In the genomic region with DNA sequence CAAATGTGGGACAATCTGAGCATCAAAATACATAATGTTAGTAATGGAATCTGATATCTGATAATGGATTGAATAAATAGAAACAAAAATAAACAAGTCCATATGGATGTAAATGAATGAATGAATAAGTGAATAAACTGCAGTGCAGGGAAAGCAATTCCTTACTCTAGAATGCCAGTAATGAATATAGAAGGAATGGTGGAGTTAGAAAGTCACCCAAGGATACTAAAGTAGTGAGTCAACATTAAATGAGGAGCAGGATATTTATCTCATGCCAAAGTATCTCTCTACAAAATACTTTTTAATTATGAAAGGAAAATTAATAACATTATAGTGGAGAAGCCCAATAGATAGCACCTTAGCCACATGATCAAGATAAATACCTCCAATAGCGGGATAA, we compare ENCODE assay signal across 20 cellular contexts.
A peak's percentile ranks its signal among the peaks of the same experiment; 100 is the strongest.
DNase-seq lines count a peak whose midpoint lies in the region; ATAC-seq and TF ChIP-seq lines count a peak whose summit lies in the region.
"Had no signal": no experiment of that assay in that cellular context is flagged by ENCODE, and none has a peak within 500 bp of the region (broad histone marks: within the 10 kb centered on the region; RNA-seq: fewer than 3 reads in every experiment).

No MANE protein-coding gene starts in this region.

- H3K23ac ChIP-seq in IMR-90 (ENCODE audit: low read depth, low read length) = no peak overlapping the region

- H2AK5ac ChIP-seq in IMR-90 (ENCODE audit: low read depth, low read length) = no peak overlapping the region

- H2BK15ac ChIP-seq in IMR-90 (ENCODE audit: low read depth, low read length) = no peak overlapping the region

- no peaks in the 10 kb centered on the region; the same call in 1 of the 2 replicates for H3K9me1 ChIP-seq in IMR-90 (ENCODE audit: insufficient read depth, low read length)

- H3K9me3 ChIP-seq in IMR-90 (ENCODE audit: control insufficient read depth, insufficient read depth, low read length) = no peaks in the 10 kb centered on the region
- no peaks in the 10 kb centered on the region for H3K9me3 ChIP-seq in osteoblast (ENCODE audit: low read depth, low read length)
- H3K9me3 ChIP-seq in upper lobe of left lung = no peaks in the 10 kb centered on the region
- H3K9me3 ChIP-seq: BE2C had no signal

- H3K9ac ChIP-seq in IMR-90 (ENCODE audit: low read depth, low read length) = no peak overlapping the region

- H3K27me3 Mint-ChIP-seq in osteocyte (ENCODE audit: unreplicated experiment) = no peaks in the 10 kb centered on the region
- no peaks in the 10 kb centered on the region for H3K27me3 Mint-ChIP-seq in activated T-helper 2 cell treated with anti-CD3 and anti-CD28 coated beads, Interferon-gamma antibody, Interleukin-2, Interleukin-4, amounts not matched to agents 10 μg/mL and 5 μg/mL and 100 μg/mL, durations not matched to agents 14 hours and 24 hours and 36 hours (ENCODE audit: low read depth)
- H3K27me3 Mint-ChIP-seq: CD4-positive, CD25-positive, alpha-beta regulatory T cell had no signal

- CTCF ChIA-PET in IMR-90 (lab: Yijun Ruan, JAX) = no interaction called here

- no peak overlapping the region for H3K4ac ChIP-seq in IMR-90 (ENCODE audit: low read depth, low read length)

- dilution Hi-C loops in IMR-90 (cut with HindIII; ENCODE audit: low sequenced_read_pairs, unreplicated experiment) = no loop called here

- ATAC-seq in IMR-90 (ENCODE audit: low read depth) (peak; percentile 67), upper lobe of left lung (ENCODE audit: low FRiP score in 2 of 2) (no peak)
- ATAC-seq: HepG2 had no signal

- H3K56ac ChIP-seq in IMR-90 (ENCODE audit: extremely low read depth, insufficient read depth, low read length) = no peak overlapping the region

- H2AFZ ChIP-seq in IMR-90 (replicated peaks; ENCODE audit: low read length, poor library complexity) (no peak overlapping the region), osteoblast (ENCODE audit: low read length) (no peak overlapping the region)

- intact Hi-C loops in IMR-90 (cut with micrococcal nuclease) = no loop called here
- intact Hi-C loops in activated T-helper 2 cell treated with anti-CD3 and anti-CD28 coated beads, Interferon-gamma antibody, Interleukin-2, Interleukin-4, amounts not matched to agents 10 μg/mL and 5 μg/mL and 100 μg/mL, durations not matched to agents 14 hours and 24 hours and 36 hours (cut with micrococcal nuclease) = no loop called here

- H3K36me3 ChIP-seq in IMR-90 (ENCODE audit: control insufficient read depth, insufficient read depth, low read length) (no peaks in the 10 kb centered on the region), osteoblast (ENCODE audit: insufficient read depth, low read length) (no peaks in the 10 kb centered on the region), upper lobe of left lung (no peaks in the 10 kb centered on the region)
- H3K36me3 ChIP-seq: BE2C had no signal

- no peak for TF ChIP-seq RAD21 in IMR-90 (IDR thresholded peaks at IDR 0.05; ENCODE audit: low read length)

- no peaks in the 10 kb centered on the region; the same call in 1 of the 2 replicates for H4K20me1 ChIP-seq in IMR-90 (ENCODE audit: insufficient read depth, low read length)
- H4K20me1 ChIP-seq in osteoblast (ENCODE audit: insufficient read depth, low read length) = peaks cover 5% of the 10 kb centered on the region

- H2BK20ac ChIP-seq in IMR-90 (ENCODE audit: low read depth, low read length) = no peak overlapping the region

- no peak overlapping the region for H4K91ac ChIP-seq in IMR-90 (ENCODE audit: insufficient read depth, low read depth, low read length)

- no peak overlapping the region for H3K18ac ChIP-seq in IMR-90 (ENCODE audit: low read depth, low read length)

- H3K4me3 ChIP-seq in AG10803 (ENCODE audit: low read length) (no peak overlapping the region), IMR-90 (ENCODE audit: insufficient read depth, low read depth, low read length) (no peak overlapping the region), osteoblast (ENCODE audit: insufficient read depth, low read length) (no peak overlapping the region), upper lobe of left lung (no peak overlapping the region)

- no peak overlapping the region for H2BK5ac ChIP-seq in IMR-90 (ENCODE audit: low read depth, low read length, poor library complexity, severe bottlenecking)

- POLR2A ChIA-PET in IMR-90 (lab: Charles Lee; ENCODE audit: unreplicated experiment) = no interaction called here

- H4K5ac ChIP-seq in IMR-90 (ENCODE audit: low read depth, low read length) = no peak overlapping the region

- TF ChIP-seq POLR2A in IMR-90 (IDR thresholded peaks at IDR 0.05; ENCODE audit: low read depth, low read length) (no peak), upper lobe of left lung (IDR thresholded peaks at IDR 0.05) (no peak)

- H2AK9ac ChIP-seq in IMR-90 (replicated peaks; ENCODE audit: low read depth, low read length, poor library complexity) = no peak overlapping the region

- H3K27ac Mint-ChIP-seq in osteocyte (ENCODE audit: unreplicated experiment) = no peak overlapping the region
- H3K27ac Mint-ChIP-seq in activated T-helper 2 cell treated with anti-CD3 and anti-CD28 coated beads, Interferon-gamma antibody, Interleukin-2, Interleukin-4, amounts not matched to agents 10 μg/mL and 5 μg/mL and 100 μg/mL, durations not matched to agents 14 hours and 24 hours and 36 hours = no peak overlapping the region
- H3K27ac Mint-ChIP-seq: CD4-positive, CD25-positive, alpha-beta regulatory T cell; CD8-positive, alpha-beta memory T cell had no signal

- no CpG with 5 or more reads among the region's 1 CpG for WGBS in IMR-90 (ENCODE audit: extremely low coverage in 2 of 2, insufficient read length in 1 of 2), 2 experiments
- WGBS in upper lobe of left lung, 2 donors = 93 to 98% methylated on average over 1 of the region's 1 CpG

- TF ChIP-seq CTCF in AG10803 (conservative IDR thresholded peaks at IDR 0.05; ENCODE audit: low read length) (no peak), IMR-90 (conservative IDR thresholded peaks at IDR 0.05; ENCODE audit: low read depth, low read length) (no peak), osteoblast (IDR thresholded peaks at IDR 0.05; ENCODE audit: extremely low read depth, low read depth, low read length) (no peak), osteocyte (IDR thresholded peaks at IDR 0.05) (no peak), upper lobe of left lung (IDR thresholded peaks at IDR 0.05) (no peak)

- H3K36me3 Mint-ChIP-seq in osteocyte (ENCODE audit: unreplicated experiment) = no peaks in the 10 kb centered on the region
- H3K36me3 Mint-ChIP-seq in activated T-helper 2 cell treated with anti-CD3 and anti-CD28 coated beads, Interferon-gamma antibody, Interleukin-2, Interleukin-4, amounts not matched to agents 10 μg/mL and 5 μg/mL and 100 μg/mL, durations not matched to agents 14 hours and 24 hours and 36 hours (ENCODE audit: low read depth) = no peaks in the 10 kb centered on the region
- H3K36me3 Mint-ChIP-seq: CD4-positive, CD25-positive, alpha-beta regulatory T cell had no signal

- H3K14ac ChIP-seq in IMR-90 (replicated peaks; ENCODE audit: low read depth, low read length) = no peak overlapping the region

- in situ Hi-C loops in IMR-90 (cut with MboI; ENCODE audit: low sequenced_read_pairs) = no loop called here

- no peak overlapping the region for H3K4me3 Mint-ChIP-seq in osteocyte (ENCODE audit: unreplicated experiment)
- H3K4me3 Mint-ChIP-seq in activated T-helper 2 cell treated with anti-CD3 and anti-CD28 coated beads, Interferon-gamma antibody, Interleukin-2, Interleukin-4, amounts not matched to agents 10 μg/mL and 5 μg/mL and 100 μg/mL, durations not matched to agents 14 hours and 24 hours and 36 hours (ENCODE audit: low read depth) = no peak overlapping the region
- H3K4me3 Mint-ChIP-seq: CD4-positive, CD25-positive, alpha-beta regulatory T cell; CD8-positive, alpha-beta memory T cell; H9 had no signal

- peak; percentile 10 for DNase-seq in AG10803 (ENCODE audit: low read depth)
- DNase-seq in GM03348 (ENCODE audit: low spot score) = peak; percentile 28
- DNase-seq in IMR-90 = peak; percentile 6
- peak; percentile 37 for DNase-seq in osteoblast (ENCODE audit: insufficient read length, low spot score, missing footprints)
- no peak for DNase-seq in osteocyte (ENCODE audit: extremely low spot score, unreplicated experiment)
- DNase-seq in germinal center (ENCODE audit: low spot score) = no peak
- DNase-seq in upper lobe of left lung = no peak
- no peak for DNase-seq in activated T-helper 2 cell treated with anti-CD3 and anti-CD28 coated beads, Interferon-gamma antibody, Interleukin-2, Interleukin-4, amounts not matched to agents 10 μg/mL and 5 μg/mL and 100 μg/mL, durations not matched to agents 14 hours and 24 hours and 36 hours (ENCODE audit: low spot score)
- DNase-seq: ACHN; BE2C; C1 segment of cervical spinal cord; CD4-positive, CD25-positive, alpha-beta regulatory T cell; CD8-positive, alpha-beta memory T cell; COR-L47; DMS 273 treated with DMSO at 0.1 percent for 48 hours; DMS53; DND-41; H9; KG1 had no signal

- peaks cover 0 to 4% of the 10 kb centered on the region in 2 experiments; a peak in 2 of 4 replicates for H3K79me1 ChIP-seq in IMR-90 (ENCODE audit: low read depth in 1 of 2, low read length in 2 of 2)

- H3K9me3 Mint-ChIP-seq in osteocyte (ENCODE audit: unreplicated experiment) = no peaks in the 10 kb centered on the region
- H3K9me3 Mint-ChIP-seq in activated T-helper 2 cell treated with anti-CD3 and anti-CD28 coated beads, Interferon-gamma antibody, Interleukin-2, Interleukin-4, amounts not matched to agents 10 μg/mL and 5 μg/mL and 100 μg/mL, durations not matched to agents 14 hours and 24 hours and 36 hours = no peaks in the 10 kb centered on the region
- H3K9me3 Mint-ChIP-seq: H9 had no signal

- no peak overlapping the region for H2BK120ac ChIP-seq in IMR-90 (ENCODE audit: low read depth, low read length)

- H3K4me2 ChIP-seq in IMR-90 (ENCODE audit: low read depth, low read length) (no peak overlapping the region), osteoblast (ENCODE audit: insufficient read depth, low read length) (no peak overlapping the region)

- no peak overlapping the region for H4K8ac ChIP-seq in IMR-90 (ENCODE audit: low read depth in 2 of 2, low read length in 2 of 2)

- H3K27me3 ChIP-seq in IMR-90 (ENCODE audit: control insufficient read depth, insufficient read depth, low read length) (no peaks in the 10 kb centered on the region), osteoblast (ENCODE audit: insufficient read depth, low read length) (no peaks in the 10 kb centered on the region), upper lobe of left lung (no peaks in the 10 kb centered on the region)
- H3K27me3 ChIP-seq: BE2C had no signal

- H3K4me1 ChIP-seq in IMR-90 (ENCODE audit: control insufficient read depth, insufficient read depth, low read length) (no peaks in the 10 kb centered on the region), osteoblast (ENCODE audit: insufficient read depth, low read length) (no peaks in the 10 kb centered on the region), upper lobe of left lung (no peaks in the 10 kb centered on the region)
- H3K4me1 ChIP-seq: BE2C had no signal

- no peaks in the 10 kb centered on the region for H3K79me2 ChIP-seq in osteoblast (ENCODE audit: insufficient read depth, low read length)

- BruUV-seq in IMR-90 (replicated peaks; lab: Mats Ljungman, UMichigan) = no TSS peak

- H3K27ac ChIP-seq in IMR-90 (ENCODE audit: insufficient read depth, low read length) (no peak overlapping the region), osteoblast (ENCODE audit: low read depth, low read length) (no peak overlapping the region), upper lobe of left lung (no peak overlapping the region)

- no peaks in the 10 kb centered on the region for H3K4me1 Mint-ChIP-seq in osteocyte (ENCODE audit: unreplicated experiment)
- H3K4me1 Mint-ChIP-seq in activated T-helper 2 cell treated with anti-CD3 and anti-CD28 coated beads, Interferon-gamma antibody, Interleukin-2, Interleukin-4, amounts not matched to agents 10 μg/mL and 5 μg/mL and 100 μg/mL, durations not matched to agents 14 hours and 24 hours and 36 hours (ENCODE audit: low read depth) = no peaks in the 10 kb centered on the region
- H3K4me1 Mint-ChIP-seq: CD4-positive, CD25-positive, alpha-beta regulatory T cell; CD8-positive, alpha-beta memory T cell had no signal

- TF ChIP-seq EP300 in upper lobe of left lung (IDR thresholded peaks at IDR 0.05) = no peak

Comparison
In these comparisons a context has a peak if more than half of its experiments do, and no peak if none do; other contexts are left out.
1. DNase-seq: peak in AG10803 (single experiment), GM03348 (single experiment), IMR-90 (single experiment) and osteoblast (single experiment); none in osteocyte (single experiment), germinal center (single experiment), upper lobe of left lung (0 of 2) and activated T-helper 2 cell treated with anti-CD3 and anti-CD28 coated beads, Interferon-gamma antibody, Interleukin-2, Interleukin-4, amounts not matched to agents 10 μg/mL and 5 μg/mL and 100 μg/mL, durations not matched to agents 14 hours and 24 hours and 36 hours (single experiment).